Comparison of ENCODE assay signal across 8 cellular contexts in genomic region chr9:108761530-108762347, GRCh38.
DNase-seq lines count a peak whose midpoint lies in the region; ATAC-seq, FAIRE-seq and TF ChIP-seq lines count a peak whose summit lies in the region.

No MANE protein-coding gene starts in this region.

- TF ChIP-seq CTCF in astrocyte (IDR thresholded peaks at IDR 0.05; ENCODE audit: insufficient read depth, low read depth, low read length), result peak; percentile 92
- TF ChIP-seq CTCF in smooth muscle cell (IDR thresholded peaks at IDR 0.05; ENCODE audit: borderline replicate concordance, insufficient read depth, poor library complexity, severe bottlenecking), result peak; percentile 88

- H3K27me3 Mint-ChIP-seq in activated naive CD4-positive, alpha-beta T cell treated with anti-CD3 and anti-CD28 coated beads, Interleukin-2, amount 10 ng/mL, durations not matched to agents 7 days and 5 days, result no peaks in the 10 kb centered on the region
- H3K27me3 Mint-ChIP-seq in astrocyte (ENCODE audit: low read depth, unreplicated experiment), result peaks cover 39% of the 10 kb centered on the region

- peaks cover 5% of the 10 kb centered on the region for H3F3A ChIP-seq in smooth muscle cell (ENCODE audit: low read depth)

- peak; percentile 45 for DNase-seq in activated naive CD4-positive, alpha-beta T cell treated with anti-CD3 and anti-CD28 coated beads, Interleukin-2, amount 10 ng/mL, durations not matched to agents 7 days and 5 days
- DNase-seq in activated naive CD4-positive, alpha-beta T cell treated with Interleukin-2 at 50 U/mL for 16 hours, result no peak
- DNase-seq in NT2/D1 (ENCODE audit: low read depth, low spot score), result peak; percentile 44
- peak; percentile 13 for DNase-seq in astrocyte (ENCODE audit: low read depth)
- DNase-seq in hippocampal formation (lab: John Stamatoyannopoulos, UW), result peak; percentile 28 to 72
- no peak for DNase-seq in smooth muscle cell (lab: John Stamatoyannopoulos, UW; ENCODE audit: unreplicated experiment)
- no peak for DNase-seq in GDM1 (lab: John Stamatoyannopoulos, UW)

- FAIRE-seq in astrocyte (lab: Jason Lieb, UNC), result no peak

- H3K36me3 Mint-ChIP-seq in activated naive CD4-positive, alpha-beta T cell treated with anti-CD3 and anti-CD28 coated beads, Interleukin-2, amount 10 ng/mL, durations not matched to agents 7 days and 5 days, result no peaks in the 10 kb centered on the region
- H3K36me3 Mint-ChIP-seq in astrocyte (ENCODE audit: low read depth, unreplicated experiment), result no peaks in the 10 kb centered on the region

- H4K20me1 ChIP-seq in astrocyte (ENCODE audit: insufficient read depth, low read length) (no peaks in the 10 kb centered on the region), smooth muscle cell (ENCODE audit: low read depth) (no peaks in the 10 kb centered on the region)

- H3K9me3 ChIP-seq in NT2/D1 (ENCODE audit: insufficient read depth, low read length) (no peaks in the 10 kb centered on the region; the same call in 1 of the 2 replicates), astrocyte (ENCODE audit: insufficient read depth, low read depth, low read length) (no peaks in the 10 kb centered on the region), smooth muscle cell (replicated peaks; ENCODE audit: low read depth) (no peaks in the 10 kb centered on the region)

- no peaks in the 10 kb centered on the region for H3K79me2 ChIP-seq in astrocyte (ENCODE audit: insufficient read depth, low read length)
- H3K79me2 ChIP-seq in smooth muscle cell (ENCODE audit: low read depth), result no peaks in the 10 kb centered on the region

- H3K4me3 ChIP-seq in NT2/D1 (ENCODE audit: insufficient read length, low read depth) (no peak overlapping the region), astrocyte (ENCODE audit: insufficient read depth, low read depth, low read length) (no peak overlapping the region), smooth muscle cell (no peak overlapping the region)

- no peak overlapping the region for H3K27ac Mint-ChIP-seq in activated naive CD4-positive, alpha-beta T cell treated with anti-CD3 and anti-CD28 coated beads, Interleukin-2, amount 10 ng/mL, durations not matched to agents 7 days and 5 days
- H3K27ac Mint-ChIP-seq in astrocyte (ENCODE audit: unreplicated experiment), result no peak overlapping the region

- H3K27me3 ChIP-seq in NT2/D1 (ENCODE audit: insufficient read depth, insufficient read length) (no peaks in the 10 kb centered on the region), astrocyte (ENCODE audit: insufficient read depth, low read length) (peaks cover 9% of the 10 kb centered on the region), smooth muscle cell (ENCODE audit: low read depth) (no peaks in the 10 kb centered on the region)

- H3K4me2 ChIP-seq in astrocyte (ENCODE audit: low read length) (no peak overlapping the region), smooth muscle cell (peak overlapping the region; percentile 35)

- H3K9me3 Mint-ChIP-seq in activated naive CD4-positive, alpha-beta T cell treated with anti-CD3 and anti-CD28 coated beads, Interleukin-2, amount 10 ng/mL, durations not matched to agents 7 days and 5 days, result no peaks in the 10 kb centered on the region
- peaks cover 4% of the 10 kb centered on the region for H3K9me3 Mint-ChIP-seq in astrocyte (ENCODE audit: unreplicated experiment)

- H3K36me3 ChIP-seq in NT2/D1 (ENCODE audit: insufficient read depth, insufficient read length, low read length) (no peaks in the 10 kb centered on the region), astrocyte (ENCODE audit: insufficient read depth, low read length) (no peaks in the 10 kb centered on the region), smooth muscle cell (ENCODE audit: low read depth) (no peaks in the 10 kb centered on the region)

- ATAC-seq in HG03196 (IDR thresholded peaks at IDR 0.05; ENCODE audit: unreplicated experiment), result peak; percentile 82

- CTCF ChIA-PET in activated naive CD4-positive, alpha-beta T cell treated with anti-CD3 and anti-CD28 coated beads, Interleukin-2, amount 10 ng/mL, durations not matched to agents 7 days and 5 days (lab: Charles Lee), result interaction anchor here (0.6 to 1.4 kb wide), 11 partner anchors 9 to 1421 kb away, joined by 3 to 4 read pairs (median 4); no protein-coding TSS in a partner anchor

- H3K4me1 Mint-ChIP-seq in activated naive CD4-positive, alpha-beta T cell treated with anti-CD3 and anti-CD28 coated beads, Interleukin-2, amount 10 ng/mL, durations not matched to agents 7 days and 5 days, result no peaks in the 10 kb centered on the region
- H3K4me1 Mint-ChIP-seq in astrocyte (ENCODE audit: low read depth, unreplicated experiment), result no peaks in the 10 kb centered on the region

- H2AFZ ChIP-seq in astrocyte (ENCODE audit: low read depth, low read length), result no peak overlapping the region
- H2AFZ ChIP-seq in smooth muscle cell (ENCODE audit: low read depth), result no peak overlapping the region

- no peak overlapping the region for H3K9ac ChIP-seq in NT2/D1 (ENCODE audit: insufficient read length, low read depth)
- no peak overlapping the region for H3K9ac ChIP-seq in astrocyte (ENCODE audit: low read length)
- H3K9ac ChIP-seq in smooth muscle cell (ENCODE audit: low read depth), result no peak overlapping the region

- WGBS in smooth muscle cell (ENCODE audit: low lambda C conversion rate), result 41% methylated on average over 11 of the region's 11 CpGs

- H3K27ac ChIP-seq in astrocyte (ENCODE audit: low read depth, low read length) (no peak overlapping the region), smooth muscle cell (ENCODE audit: low read depth) (no peak overlapping the region)

- no peaks in the 10 kb centered on the region for H3K4me1 ChIP-seq in NT2/D1 (ENCODE audit: insufficient read depth, insufficient read length)
- no peaks in the 10 kb centered on the region for H3K4me1 ChIP-seq in astrocyte (ENCODE audit: insufficient read depth, low read length)
- H3K4me1 ChIP-seq in smooth muscle cell (ENCODE audit: low read depth), result no peaks in the 10 kb centered on the region

- no peak overlapping the region for H3K4me3 Mint-ChIP-seq in activated naive CD4-positive, alpha-beta T cell treated with anti-CD3 and anti-CD28 coated beads, Interleukin-2, amount 10 ng/mL, durations not matched to agents 7 days and 5 days
- H3K4me3 Mint-ChIP-seq in astrocyte (ENCODE audit: unreplicated experiment), result no peak overlapping the region

Comparison
In these comparisons a context has a peak if more than half of its experiments do, and no peak if none do; other contexts are left out.
1. DNase-seq: peak in activated naive CD4-positive, alpha-beta T cell treated with anti-CD3 and anti-CD28 coated beads, Interleukin-2, amount 10 ng/mL, durations not matched to agents 7 days and 5 days (single experiment), NT2/D1 (single experiment), astrocyte (single experiment) and hippocampal formation (2 of 2); none in activated naive CD4-positive, alpha-beta T cell treated with Interleukin-2 at 50 U/mL for 16 hours (single experiment), smooth muscle cell (single experiment) and GDM1 (single experiment).